ENCODE assay signal across 9 cellular contexts in the genomic region with DNA sequence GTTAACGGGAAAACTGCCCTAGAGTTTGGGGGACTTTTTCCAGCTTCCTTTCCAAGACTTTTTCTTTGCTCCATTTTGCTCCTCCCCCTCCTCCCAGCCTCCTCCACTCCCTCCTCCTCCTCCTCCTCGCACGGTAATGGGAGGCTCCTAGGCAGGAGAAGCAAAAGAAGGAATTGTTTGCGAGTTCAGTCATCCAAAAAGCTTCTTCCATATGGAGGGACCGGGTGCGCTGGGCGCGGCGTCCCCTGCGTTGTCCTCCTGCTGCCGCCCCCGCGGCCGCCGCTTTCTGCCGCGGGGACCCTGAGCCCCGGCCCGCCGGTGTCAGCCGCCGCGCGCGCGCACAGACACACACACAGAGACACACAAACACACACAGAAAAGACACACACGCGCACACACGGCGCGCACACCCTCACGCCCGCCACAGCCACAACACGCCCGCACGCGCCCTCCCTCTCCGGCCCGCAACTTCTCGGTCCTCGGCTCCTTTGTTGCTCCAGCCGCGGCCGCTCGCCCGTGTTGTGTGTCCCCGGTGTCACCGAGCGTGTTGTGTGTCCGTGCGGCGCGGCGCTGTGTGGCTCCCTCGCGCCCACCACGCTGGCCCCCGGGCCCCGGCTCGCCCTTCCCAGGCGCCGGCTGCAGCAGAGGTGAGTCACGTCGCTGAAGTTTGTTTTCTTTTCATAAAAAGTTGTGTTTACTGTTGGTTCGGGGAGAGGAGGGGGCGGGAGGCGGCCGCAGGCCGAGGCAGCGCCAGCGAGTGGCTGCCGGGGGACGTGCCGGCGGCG. TPM values are rescaled to one million over a fixed set of nuclear protein-coding genes. Genes with fewer than 3 reads are reported as not detected.
DNase-seq lines count a peak whose midpoint lies in the region; ATAC-seq and TF ChIP-seq lines count a peak whose summit lies in the region.
"Had no signal": no experiment of that assay in that cellular context is flagged by ENCODE, and none has a peak within 500 bp of the region (broad histone marks: within the 10 kb centered on the region; RNA-seq: fewer than 3 reads in every experiment).

A gene with protein sequence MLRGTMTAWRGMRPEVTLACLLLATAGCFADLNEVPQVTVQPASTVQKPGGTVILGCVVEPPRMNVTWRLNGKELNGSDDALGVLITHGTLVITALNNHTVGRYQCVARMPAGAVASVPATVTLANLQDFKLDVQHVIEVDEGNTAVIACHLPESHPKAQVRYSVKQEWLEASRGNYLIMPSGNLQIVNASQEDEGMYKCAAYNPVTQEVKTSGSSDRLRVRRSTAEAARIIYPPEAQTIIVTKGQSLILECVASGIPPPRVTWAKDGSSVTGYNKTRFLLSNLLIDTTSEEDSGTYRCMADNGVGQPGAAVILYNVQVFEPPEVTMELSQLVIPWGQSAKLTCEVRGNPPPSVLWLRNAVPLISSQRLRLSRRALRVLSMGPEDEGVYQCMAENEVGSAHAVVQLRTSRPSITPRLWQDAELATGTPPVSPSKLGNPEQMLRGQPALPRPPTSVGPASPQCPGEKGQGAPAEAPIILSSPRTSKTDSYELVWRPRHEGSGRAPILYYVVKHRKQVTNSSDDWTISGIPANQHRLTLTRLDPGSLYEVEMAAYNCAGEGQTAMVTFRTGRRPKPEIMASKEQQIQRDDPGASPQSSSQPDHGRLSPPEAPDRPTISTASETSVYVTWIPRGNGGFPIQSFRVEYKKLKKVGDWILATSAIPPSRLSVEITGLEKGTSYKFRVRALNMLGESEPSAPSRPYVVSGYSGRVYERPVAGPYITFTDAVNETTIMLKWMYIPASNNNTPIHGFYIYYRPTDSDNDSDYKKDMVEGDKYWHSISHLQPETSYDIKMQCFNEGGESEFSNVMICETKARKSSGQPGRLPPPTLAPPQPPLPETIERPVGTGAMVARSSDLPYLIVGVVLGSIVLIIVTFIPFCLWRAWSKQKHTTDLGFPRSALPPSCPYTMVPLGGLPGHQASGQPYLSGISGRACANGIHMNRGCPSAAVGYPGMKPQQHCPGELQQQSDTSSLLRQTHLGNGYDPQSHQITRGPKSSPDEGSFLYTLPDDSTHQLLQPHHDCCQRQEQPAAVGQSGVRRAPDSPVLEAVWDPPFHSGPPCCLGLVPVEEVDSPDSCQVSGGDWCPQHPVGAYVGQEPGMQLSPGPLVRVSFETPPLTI (plus strand): TSS at position 188 of the 785 bp plus-strand sequence. CDS start 38,246 bp downstream, outside the sequence.

- DNase-seq in NCI-H146 (lab: John Stamatoyannopoulos, UW) (peak; percentile 52), NCI-H146 treated with DMSO at 0.1 percent for 48 hours (lab: John Stamatoyannopoulos, UW; ENCODE audit: unreplicated experiment) (no peak), M059J (ENCODE audit: low read depth) (peak; percentile 79), MCF 10A (ENCODE audit: unreplicated experiment) (peak; percentile 44), gastrocnemius medialis (no peak), Karpas-422 (no peak), SIG-M5 treated with dmso at 0.1 percent for 504 hours (lab: John Stamatoyannopoulos, UW; ENCODE audit: unreplicated experiment) (no peak)

- POLR2A ChIA-PET in MCF 10A (lab: Yijun Ruan, JAX): interaction anchor here (1.2 to 1.3 kb wide), 2 partner anchors 20 to 52 kb away, joined by 3 to 4 read pairs; no protein-coding TSS in a partner anchor

- ATAC-seq in gastrocnemius medialis: peak; percentile 39 to 40

- no TSS peak for BruUV-seq in MCF 10A (replicated peaks; lab: Mats Ljungman, UMichigan)

- TF ChIP-seq CTCF in MCF 10A (IDR thresholded peaks at IDR 0.05; ENCODE audit: unreplicated experiment): no peak
- TF ChIP-seq CTCF in gastrocnemius medialis (IDR thresholded peaks at IDR 0.05 in 4 of 5, conservative IDR thresholded peaks at IDR 0.05 in 1 of 5): no peak

- no peaks in the 10 kb centered on the region for H3K79me2 ChIP-seq in Karpas-422 (ENCODE audit: low read length)

- peaks cover 16% of the 10 kb centered on the region; the same call in 1 of the 2 replicates for H3K4me1 ChIP-seq in iPS-20b (ENCODE audit: insufficient read depth, low read length)
- H3K4me1 ChIP-seq in gastrocnemius medialis: peaks cover 0 to 12% of the 10 kb centered on the region in 2 donors
- H3K4me1 ChIP-seq in Karpas-422 (ENCODE audit: low read length): no peaks in the 10 kb centered on the region

- H3K27ac ChIP-seq in iPS-20b (ENCODE audit: low read length): no peak within 1 kb of the TSS
- H3K27ac ChIP-seq in gastrocnemius medialis: peak within 1 kb of the TSS; percentile 53 to 77 (median 73)
- no peak within 1 kb of the TSS for H3K27ac ChIP-seq in Karpas-422 (ENCODE audit: low read length)

- H3K4me1 Mint-ChIP-seq in MCF 10A (ENCODE audit: insufficient read depth, unreplicated experiment): peaks cover 18% of the 10 kb centered on the region

- no peaks in the 10 kb centered on the region for H3K36me3 Mint-ChIP-seq in MCF 10A (ENCODE audit: insufficient read depth, unreplicated experiment)
- H3K36me3 Mint-ChIP-seq: CD4-positive, CD25-positive, alpha-beta regulatory T cell had no signal

- H3K4me2 ChIP-seq in Karpas-422 (ENCODE audit: low read depth, low read length, poor library complexity, severe bottlenecking): no peak within 1 kb of the TSS

- peak in 1 of 2 donors; percentile 56 for TF ChIP-seq POLR2A in gastrocnemius medialis (IDR thresholded peaks at IDR 0.05)

- H3K4me3 ChIP-seq in iPS-20b (ENCODE audit: low read length): peak within 1 kb of the TSS; percentile 82
- peak within 1 kb of the TSS; percentile 58 to 73 (median 68) for H3K4me3 ChIP-seq in gastrocnemius medialis
- no peak within 1 kb of the TSS for H3K4me3 ChIP-seq in Karpas-422 (ENCODE audit: low read length)

- no peaks in the 10 kb centered on the region for H3K9me3 ChIP-seq in iPS-20b (ENCODE audit: insufficient read depth, low read depth, low read length)
- no peaks in the 10 kb centered on the region for H3K9me3 ChIP-seq in gastrocnemius medialis
- no peaks in the 10 kb centered on the region for H3K9me3 ChIP-seq in Karpas-422 (ENCODE audit: low read length)

- CTCF ChIA-PET in MCF 10A (lab: Yijun Ruan, JAX): interaction anchor here (0.6 to 1.9 kb wide), 3 partner anchors 77 to 435 kb away, joined by 3 to 4 read pairs (median 3); no protein-coding TSS in a partner anchor

- H3K36me3 ChIP-seq in iPS-20b (ENCODE audit: insufficient read depth, low read depth, low read length) (peaks cover 5% of the 10 kb centered on the region), gastrocnemius medialis (no peaks in the 10 kb centered on the region), Karpas-422 (ENCODE audit: insufficient read depth, low read length) (no peaks in the 10 kb centered on the region)

- in situ Hi-C loops in gastrocnemius medialis (cut with MboI; ENCODE audit: low sequenced_read_pairs in 4 of 4): no loop called here

- no peak within 1 kb of the TSS for H3K27ac Mint-ChIP-seq in MCF 10A (ENCODE audit: low read depth, unreplicated experiment)
- H3K27ac Mint-ChIP-seq: CD4-positive, CD25-positive, alpha-beta regulatory T cell had no signal

- intact Hi-C loops in MCF 10A (cut with micrococcal nuclease) (loop anchor here (5.0 kb wide), 1 partner anchor 159 kb away; no protein-coding TSS in a partner anchor), gastrocnemius medialis (cut with DNase I; ENCODE audit: low total_unique reads) (no loop called here)

- no peaks in the 10 kb centered on the region for H3K9me2 ChIP-seq in Karpas-422 (replicated peaks; ENCODE audit: insufficient read depth, low read length)

- H4K20me1 ChIP-seq in Karpas-422 (ENCODE audit: insufficient read depth, low read depth, low read length): no peaks in the 10 kb centered on the region

- no peaks in the 10 kb centered on the region for H3K27me3 Mint-ChIP-seq in MCF 10A (ENCODE audit: insufficient read depth, unreplicated experiment)

- H3K27me3 ChIP-seq in iPS-20b (ENCODE audit: insufficient read depth, low read length) (peaks cover 29% of the 10 kb centered on the region), gastrocnemius medialis (peaks cover 0 to 21% (median 15%) of the 10 kb centered on the region in 3 donors), Karpas-422 (ENCODE audit: low read length) (no peaks in the 10 kb centered on the region)

- peak within 1 kb of the TSS; percentile 75 for H3K4me3 Mint-ChIP-seq in MCF 10A (ENCODE audit: unreplicated experiment)

- H3K9me3 Mint-ChIP-seq in MCF 10A (ENCODE audit: unreplicated experiment): no peaks in the 10 kb centered on the region

- no peak within 1 kb of the TSS for H2AFZ ChIP-seq in Karpas-422 (ENCODE audit: low read length)

- H3K9ac ChIP-seq in iPS-20b (ENCODE audit: low read depth, low read length) (peak within 1 kb of the TSS; percentile 76), Karpas-422 (ENCODE audit: low read length) (no peak within 1 kb of the TSS)

RNA-seq across cellular contexts. Expression of the gene that starts here (rescaled TPM):
- 5.0 and 12.5 TPM in 2 replicates for total RNA-seq in M059J (2014; rRNA removed; shearing (Covaris generic))
- total RNA-seq in MCF 10A (2022) (1.8 and 2.3 TPM in 2 replicates), gastrocnemius medialis (1 to 10 TPM; 3.7 to 7.4 (median 4.6) TPM)
- total RNA-seq in Karpas-422 (2014; rRNA removed; shearing (Covaris generic); ENCODE audit: low replicate concordance): 0.04 and 0.47 TPM in 2 replicates
- total RNA-seq: CD4-positive, CD25-positive, alpha-beta regulatory T cell had no signal

Comparison
In these comparisons a context has a peak if more than half of its experiments do, and no peak if none do; other contexts are left out.
1. DNase-seq: peak in NCI-H146 (single experiment), M059J (single experiment) and MCF 10A (single experiment); none in NCI-H146 treated with DMSO at 0.1 percent for 48 hours (single experiment), gastrocnemius medialis (0 of 2), Karpas-422 (single experiment) and SIG-M5 treated with dmso at 0.1 percent for 504 hours (single experiment).
2. H3K27ac ChIP-seq: peak in gastrocnemius medialis (4 of 4); none in iPS-20b (single experiment) and Karpas-422 (single experiment).